12 cellular contexts compared by ENCODE assay signal in the genomic region with DNA sequence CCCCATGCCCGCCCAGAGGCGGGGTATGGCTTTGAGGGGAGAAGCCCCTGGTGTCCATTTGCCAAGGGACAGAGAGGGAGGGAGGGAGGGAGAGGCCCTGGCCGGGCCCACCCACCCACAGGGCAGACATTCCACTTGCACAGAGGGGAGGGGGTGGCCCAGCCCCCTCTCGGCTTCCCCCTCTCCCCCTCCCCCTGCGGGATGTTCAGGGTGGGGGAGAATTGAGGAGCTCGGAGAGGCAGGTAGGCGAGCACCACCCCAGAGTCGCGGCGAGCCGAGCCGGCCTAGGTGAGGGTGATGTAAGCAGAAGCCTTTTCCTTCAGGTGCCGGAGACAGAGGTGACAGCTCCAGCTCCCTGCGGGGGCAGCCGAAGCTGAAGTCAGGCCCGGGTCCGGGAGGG. TPM values are rescaled to one million over a fixed set of nuclear protein-coding genes. Genes with fewer than 3 reads are reported as not detected.
"Had no signal": no experiment of that assay in that cellular context is flagged by ENCODE, and none has a peak within 500 bp of the region (broad histone marks: within the 10 kb centered on the region; RNA-seq: fewer than 3 reads in every experiment).

No MANE protein-coding gene starts in this region.

- H3K9me3 ChIP-seq: right atrium auricular region, transverse colon had no signal

- H3K27ac ChIP-seq: coronary artery, right atrium auricular region, transverse colon had no signal

- DNase-seq: activated CD4-positive, alpha-beta memory T cell treated with anti-CD3 and anti-CD28 coated beads, Interleukin-2, amount 10 ng/mL, durations not matched to agents 7 days and 5 days; activated naive CD4-positive, alpha-beta T cell treated with Interleukin-2 at 50 U/mL for 16 hours; activated naive CD8-positive, alpha-beta T cell treated with anti-CD3 and anti-CD28 coated beads, Interleukin-2, amount 50 U/mL, for 24 hours; effector CD8-positive, alpha-beta T cell; posterior cingulate gyrus; transverse colon had no signal

- H3K36me3 ChIP-seq: transverse colon had no signal

- H3K4me3 Mint-ChIP-seq: activated CD4-positive, alpha-beta memory T cell treated with anti-CD3 and anti-CD28 coated beads, Interleukin-2, amount 10 ng/mL, durations not matched to agents 7 days and 5 days; activated naive CD8-positive, alpha-beta T cell treated with anti-CD3 and anti-CD28 coated beads, Interleukin-2, amount 50 U/mL, for 24 hours had no signal

- H3K9me3 Mint-ChIP-seq: activated CD4-positive, alpha-beta memory T cell treated with anti-CD3 and anti-CD28 coated beads, Interleukin-2, amount 10 ng/mL, durations not matched to agents 7 days and 5 days had no signal

- H3K27ac Mint-ChIP-seq: activated CD4-positive, alpha-beta memory T cell treated with anti-CD3 and anti-CD28 coated beads, Interleukin-2, amount 10 ng/mL, durations not matched to agents 7 days and 5 days; activated naive CD8-positive, alpha-beta T cell treated with anti-CD3 and anti-CD28 coated beads, Interleukin-2, amount 50 U/mL, for 24 hours had no signal

RNA-seq across cellular contexts. Expression of gene DPF1, which starts 12.2 kb away (rescaled TPM):
- total RNA-seq: liver, mesenteric fat pad, right atrium auricular region, subcutaneous adipose tissue, transverse colon had no signal
- polyA plus RNA-seq: liver had no signal

RNA-seq across cellular contexts. Expression of gene PPP1R14A, which starts 44.4 kb away (rescaled TPM):
- total RNA-seq: activated CD4-positive, alpha-beta memory T cell treated with anti-CD3 and anti-CD28 coated beads, Interleukin-2, amount 10 ng/mL, durations not matched to agents 7 days and 5 days; myocyte had no signal
